In genomic region chrX:122552291-122552800, GRCh38 we compare ENCODE assay signal across 20 cellular contexts.
A peak's percentile ranks its signal among the peaks of the same experiment; 100 is the strongest.
DNase-seq lines count a peak whose midpoint lies in the region; ATAC-seq, FAIRE-seq and TF ChIP-seq lines count a peak whose summit lies in the region.
"Had no signal": no experiment of that assay in that cellular context is flagged by ENCODE, and none has a peak within 500 bp of the region (broad histone marks: within the 10 kb centered on the region; RNA-seq: fewer than 3 reads in every experiment).

No MANE protein-coding gene starts in this region.

- ATAC-seq in stimulated activated naive CD8-positive, alpha-beta T cell treated with anti-CD3 and anti-CD28 coated beads, Interleukin-15, amount 100 ng/mL, for 72 hours = no peak
- ATAC-seq: GM12878, HCT116 had no signal

- no peak overlapping the region for H3K4me3 ChIP-seq in AG10803 (ENCODE audit: low read length)
- no peak overlapping the region for H3K4me3 ChIP-seq in HEK293 (ENCODE audit: low read depth, low read length)
- no peak overlapping the region for H3K4me3 ChIP-seq in bronchial epithelial cell (ENCODE audit: low read depth, low read length)
- H3K4me3 ChIP-seq: GM12878, SJCRH30 had no signal

- H3K27ac Mint-ChIP-seq in stimulated activated naive CD8-positive, alpha-beta T cell treated with anti-CD3 and anti-CD28 coated beads, Interleukin-15, amount 100 ng/mL, for 72 hours = no peak overlapping the region

- no peaks in the 10 kb centered on the region for H3K36me3 ChIP-seq in HEK293 (ENCODE audit: control insufficient read depth in 2 of 2, insufficient read depth in 1 of 2, low read length in 2 of 2)
- no peaks in the 10 kb centered on the region for H3K36me3 ChIP-seq in bronchial epithelial cell (ENCODE audit: control insufficient read depth, insufficient read depth, low read length)
- H3K36me3 ChIP-seq: SJCRH30 had no signal

- no peak for FAIRE-seq in bronchial epithelial cell (lab: Jason Lieb, UNC)
- FAIRE-seq: GM12878 had no signal

- CTCF ChIA-PET in HEK293 (lab: Yijun Ruan, JAX) = no interaction called here

- H3K27ac ChIP-seq in HEK293 (ENCODE audit: extremely low read depth, low read depth, low read length) = no peak overlapping the region
- H3K27ac ChIP-seq: C4-2B, SJCRH30 had no signal

- H3K27me3 Mint-ChIP-seq in stimulated activated naive CD8-positive, alpha-beta T cell treated with anti-CD3 and anti-CD28 coated beads, Interleukin-15, amount 100 ng/mL, for 72 hours = no peaks in the 10 kb centered on the region

- no peaks in the 10 kb centered on the region for H3K4me1 Mint-ChIP-seq in stimulated activated naive CD8-positive, alpha-beta T cell treated with anti-CD3 and anti-CD28 coated beads, Interleukin-15, amount 100 ng/mL, for 72 hours

- POLR2A ChIA-PET in HEK293 (lab: Yijun Ruan, JAX) = no interaction called here

- DNase-seq in AG10803 (ENCODE audit: low read depth) (peak; percentile 25), bronchial epithelial cell (ENCODE audit: low read depth) (peak; percentile 38), fibroblast of peridontal ligament (ENCODE audit: extremely low read depth) (peak; percentile 2), GDM1 (lab: John Stamatoyannopoulos, UW) (no peak), NCI-H526 (lab: John Stamatoyannopoulos, UW) (no peak)
- DNase-seq in stimulated activated naive CD8-positive, alpha-beta T cell treated with anti-CD3 and anti-CD28 coated beads, Interleukin-15, amount 100 ng/mL, for 72 hours = no peak
- DNase-seq: AML-193, DND-41, GF-D8, GOT3, Kasumi-1, NCI-H1105, NCI-H2081 treated with DMSO at 0.1 percent for 48 hours, NCI-H748 treated with DMSO at 0.1 percent for 48 hours, RPMI8226, SJCRH30 had no signal

- no peaks in the 10 kb centered on the region for H3K27me3 ChIP-seq in bronchial epithelial cell (ENCODE audit: control insufficient read depth, insufficient read depth, low read length)
- H3K27me3 ChIP-seq: SJCRH30 had no signal

- H3K9me3 Mint-ChIP-seq in stimulated activated naive CD8-positive, alpha-beta T cell treated with anti-CD3 and anti-CD28 coated beads, Interleukin-15, amount 100 ng/mL, for 72 hours = no peaks in the 10 kb centered on the region

- no peaks in the 10 kb centered on the region for H3K9me3 ChIP-seq in HEK293 (ENCODE audit: control insufficient read depth, insufficient read depth, low read depth, low read length)
- H3K9me3 ChIP-seq: SJCRH30 had no signal

- no peak overlapping the region for H3K4me3 Mint-ChIP-seq in stimulated activated naive CD8-positive, alpha-beta T cell treated with anti-CD3 and anti-CD28 coated beads, Interleukin-15, amount 100 ng/mL, for 72 hours

- no peak for TF ChIP-seq CTCF in AG10803 (conservative IDR thresholded peaks at IDR 0.05; ENCODE audit: low read length)
- no peak for TF ChIP-seq CTCF in HEK293 (tag by site-specific recombination; IDR thresholded peaks at IDR 0.05)
- no peak for TF ChIP-seq CTCF in bronchial epithelial cell (IDR thresholded peaks at IDR 0.05; ENCODE audit: insufficient read depth, low read length, severe bottlenecking)

- H3K4me1 ChIP-seq in HEK293 (ENCODE audit: control insufficient read depth, insufficient read depth, low read length) = no peaks in the 10 kb centered on the region
- H3K4me1 ChIP-seq: SJCRH30 had no signal

TF ChIP-seq in HEK293, 187 proteins besides CTCF, POLR2A, EP300 and RAD21:
- TF ChIP-seq KLF10 (tag by site-specific recombination; IDR thresholded peaks at IDR 0.05) (no peak), ZNF645 (tag by site-specific recombination; IDR thresholded peaks at IDR 0.05) (no peak), ATF2 (tag by site-specific recombination; IDR thresholded peaks at IDR 0.05; ENCODE audit: low read depth) (peak; percentile 61), ZNF530 (tag by site-specific recombination; IDR thresholded peaks at IDR 0.05; ENCODE audit: low read depth) (no peak), ZNF777 (tag by site-specific recombination; IDR thresholded peaks at IDR 0.05; ENCODE audit: borderline replicate concordance) (no peak), ZNF449 (tag by site-specific recombination; IDR thresholded peaks at IDR 0.05) (no peak)

Comparison
In these comparisons a context has a peak if more than half of its experiments do, and no peak if none do; other contexts are left out.
1. DNase-seq: peak in AG10803 (single experiment), bronchial epithelial cell (single experiment) and fibroblast of peridontal ligament (single experiment); none in stimulated activated naive CD8-positive, alpha-beta T cell treated with anti-CD3 and anti-CD28 coated beads, Interleukin-15, amount 100 ng/mL, for 72 hours (0 of 2), GDM1 (single experiment) and NCI-H526 (0 of 2).